In genomic region chr3:188476930-188477329, GRCh38 we compare ENCODE assay signal across 28 cellular contexts.
DNase-seq lines count a peak whose midpoint lies in the region; ATAC-seq and TF ChIP-seq lines count a peak whose summit lies in the region.
"Had no signal": no experiment of that assay in that cellular context is flagged by ENCODE, and none has a peak within 500 bp of the region (broad histone marks: within the 10 kb centered on the region; RNA-seq: fewer than 3 reads in every experiment).

No MANE protein-coding gene starts in this region.

- peaks cover under 1% of the 10 kb centered on the region for H3K36me3 Mint-ChIP-seq in activated CD8-positive, alpha-beta T cell treated with anti-CD3 and anti-CD28 coated beads for 36 hours (ENCODE audit: low read depth)

- POLR2A ChIA-PET in activated CD8-positive, alpha-beta T cell treated with anti-CD3 and anti-CD28 coated beads for 36 hours (lab: Charles Lee), result no interaction called here

- WGBS in adrenal gland, 4 donors, result 36 to 46% (median 39%) methylated on average over 4 of the region's 4 CpGs
- WGBS in upper lobe of left lung, 2 donors, result 75 to 90% methylated on average over 4 of the region's 4 CpGs

- intact Hi-C loops in adrenal gland (cut with DNase I), result no loop called here
- intact Hi-C loops in left ventricle myocardium superior (cut with micrococcal nuclease), result no loop called here
- intact Hi-C loops in activated CD8-positive, alpha-beta T cell treated with anti-CD3 and anti-CD28 coated beads for 36 hours (cut with micrococcal nuclease), result no loop called here

- peaks cover 3% of the 10 kb centered on the region for H3K9me3 Mint-ChIP-seq in activated CD8-positive, alpha-beta T cell treated with anti-CD3 and anti-CD28 coated beads for 36 hours
- H3K9me3 Mint-ChIP-seq: nephron progenitor cell had no signal

- no peaks in the 10 kb centered on the region for H3K27me3 Mint-ChIP-seq in activated CD8-positive, alpha-beta T cell treated with anti-CD3 and anti-CD28 coated beads for 36 hours
- H3K27me3 Mint-ChIP-seq: activated naive CD8-positive, alpha-beta T cell; CD8-positive, alpha-beta memory T cell; T-helper 17 cell had no signal

- H3K36me3 ChIP-seq in adrenal gland (replicated peaks in 1 of 2), result no peaks in the 10 kb centered on the region
- no peaks in the 10 kb centered on the region for H3K36me3 ChIP-seq in upper lobe of left lung
- H3K36me3 ChIP-seq: ascending aorta, BE2C, lower lobe of right lung had no signal

- no peak for TF ChIP-seq CTCF in adrenal gland (IDR thresholded peaks at IDR 0.05)
- no peak for TF ChIP-seq CTCF in activated CD8-positive, alpha-beta T cell treated with anti-CD3 and anti-CD28 coated beads for 36 hours (IDR thresholded peaks at IDR 0.05)
- TF ChIP-seq CTCF in upper lobe of left lung (IDR thresholded peaks at IDR 0.05), result no peak

- no peak overlapping the region for H3K4me3 ChIP-seq in adrenal gland
- H3K4me3 ChIP-seq in upper lobe of left lung, result no peak overlapping the region
- H3K4me3 ChIP-seq: ascending aorta, GM23248, lower lobe of right lung had no signal

- TF ChIP-seq POLR2A in adrenal gland (IDR thresholded peaks at IDR 0.05) (no peak), upper lobe of left lung (IDR thresholded peaks at IDR 0.05) (no peak)

- no peak overlapping the region for H3K27ac Mint-ChIP-seq in activated CD8-positive, alpha-beta T cell treated with anti-CD3 and anti-CD28 coated beads for 36 hours
- H3K27ac Mint-ChIP-seq: activated CD8-positive, alpha-beta T cell treated with anti-CD3 and anti-CD28 coated beads, Interleukin-2, amount 10 ng/mL, durations not matched to agents 7 days and 5 days; activated naive CD8-positive, alpha-beta T cell; nephron progenitor cell; T-helper 17 cell had no signal

- H3K4me3 Mint-ChIP-seq in activated CD8-positive, alpha-beta T cell treated with anti-CD3 and anti-CD28 coated beads for 36 hours, result no peak overlapping the region
- H3K4me3 Mint-ChIP-seq: activated CD8-positive, alpha-beta T cell treated with anti-CD3 and anti-CD28 coated beads, Interleukin-2, amount 10 ng/mL, durations not matched to agents 7 days and 5 days; activated naive CD8-positive, alpha-beta T cell; CD8-positive, alpha-beta memory T cell; nephron progenitor cell; T-helper 17 cell had no signal

- CTCF ChIA-PET in activated CD8-positive, alpha-beta T cell treated with anti-CD3 and anti-CD28 coated beads for 36 hours (lab: Charles Lee), result interaction anchor here (1.1 to 1.4 kb wide), 2 partner anchors 10 to 17 kb away, joined by 3 to 4 read pairs; no protein-coding TSS in a partner anchor

- H3K27me3 ChIP-seq in adrenal gland (no peaks in the 10 kb centered on the region), upper lobe of left lung (no peaks in the 10 kb centered on the region)
- H3K27me3 ChIP-seq: ascending aorta, BE2C had no signal

- no peak for TF ChIP-seq EP300 in upper lobe of left lung (IDR thresholded peaks at IDR 0.05)

- ATAC-seq in left ventricle myocardium superior, result peak; percentile 72
- ATAC-seq in activated CD8-positive, alpha-beta T cell treated with anti-CD3 and anti-CD28 coated beads for 36 hours, result no peak
- no peak for ATAC-seq in HG02970 (IDR thresholded peaks at IDR 0.05; ENCODE audit: low FRiP score, unreplicated experiment)
- no peak for ATAC-seq in upper lobe of left lung (ENCODE audit: low FRiP score in 2 of 2)
- ATAC-seq: activated CD8-positive, alpha-beta T cell treated with anti-CD3 and anti-CD28 coated beads, Interleukin-2, amount 10 ng/mL, durations not matched to agents 7 days and 5 days; lower lobe of right lung; T-helper 17 cell had no signal

- DNase-seq in ELF-1 (ENCODE audit: low read depth, low spot score) (peak; percentile 6), adrenal gland (no peak), left ventricle myocardium superior (no peak), retina (peak; percentile 29), GM03348 (ENCODE audit: low spot score) (no peak), upper lobe of left lung (no peak)
- DNase-seq in activated CD8-positive, alpha-beta T cell treated with anti-CD3 and anti-CD28 coated beads for 36 hours, result no peak
- DNase-seq: activated CD4-positive, alpha-beta T cell treated with anti-CD3 and anti-CD28 coated beads for 1 hour; activated CD8-positive, alpha-beta T cell treated with anti-CD3 and anti-CD28 coated beads, Interleukin-2, amount 10 ng/mL, durations not matched to agents 7 days and 5 days; BE2C; caudate nucleus; CD8-positive, alpha-beta memory T cell; DMS 273 treated with DMSO at 0.1 percent for 48 hours; EL; GM23248; lower lobe of right lung; NCI-H1105 treated with DMSO at 0.1 percent for 48 hours; NCI-H2081; NCI-H446; NCI-H82; nephron progenitor cell; stimulated activated CD4-positive, alpha-beta T cell treated with anti-CD3 and anti-CD28 coated beads, Interleukin-15, amount 100 ng/mL, for 24 hours; stimulated activated naive CD4-positive, alpha-beta T cell; T-helper 17 cell had no signal

- H3K4me1 ChIP-seq in adrenal gland (replicated peaks in 1 of 2), result peaks cover 10 to 27% of the 10 kb centered on the region in 2 donors
- H3K4me1 ChIP-seq in upper lobe of left lung, result peaks cover 0 to 2% (median 0%) of the 10 kb centered on the region in 4 donors
- H3K4me1 ChIP-seq: BE2C had no signal

- H3K27ac ChIP-seq in adrenal gland (peak overlapping the region in 4 of 5 donors; percentile 9 to 48 (median 27)), upper lobe of left lung (no peak overlapping the region)
- H3K27ac ChIP-seq: ascending aorta, GM23248, lower lobe of right lung, parathyroid adenoma had no signal

- H3K9me3 ChIP-seq in adrenal gland (replicated peaks in 1 of 3) (no peaks in the 10 kb centered on the region), upper lobe of left lung (no peaks in the 10 kb centered on the region)
- H3K9me3 ChIP-seq: ascending aorta, BE2C, lower lobe of right lung had no signal

- peaks cover 3% of the 10 kb centered on the region for H3K4me1 Mint-ChIP-seq in activated CD8-positive, alpha-beta T cell treated with anti-CD3 and anti-CD28 coated beads for 36 hours (ENCODE audit: low read depth)

Comparison
In these comparisons a context has a peak if more than half of its experiments do, and no peak if none do; other contexts are left out.
1. DNase-seq: peak in ELF-1 (single experiment) and retina (single experiment); none in adrenal gland (0 of 7), left ventricle myocardium superior (single experiment), activated CD8-positive, alpha-beta T cell treated with anti-CD3 and anti-CD28 coated beads for 36 hours (single experiment), GM03348 (single experiment) and upper lobe of left lung (0 of 2).
2. H3K27ac ChIP-seq: peak in adrenal gland (4 of 5); none in upper lobe of left lung (0 of 4).